ENCODE assay signal across 8 cellular contexts in the genomic region with DNA sequence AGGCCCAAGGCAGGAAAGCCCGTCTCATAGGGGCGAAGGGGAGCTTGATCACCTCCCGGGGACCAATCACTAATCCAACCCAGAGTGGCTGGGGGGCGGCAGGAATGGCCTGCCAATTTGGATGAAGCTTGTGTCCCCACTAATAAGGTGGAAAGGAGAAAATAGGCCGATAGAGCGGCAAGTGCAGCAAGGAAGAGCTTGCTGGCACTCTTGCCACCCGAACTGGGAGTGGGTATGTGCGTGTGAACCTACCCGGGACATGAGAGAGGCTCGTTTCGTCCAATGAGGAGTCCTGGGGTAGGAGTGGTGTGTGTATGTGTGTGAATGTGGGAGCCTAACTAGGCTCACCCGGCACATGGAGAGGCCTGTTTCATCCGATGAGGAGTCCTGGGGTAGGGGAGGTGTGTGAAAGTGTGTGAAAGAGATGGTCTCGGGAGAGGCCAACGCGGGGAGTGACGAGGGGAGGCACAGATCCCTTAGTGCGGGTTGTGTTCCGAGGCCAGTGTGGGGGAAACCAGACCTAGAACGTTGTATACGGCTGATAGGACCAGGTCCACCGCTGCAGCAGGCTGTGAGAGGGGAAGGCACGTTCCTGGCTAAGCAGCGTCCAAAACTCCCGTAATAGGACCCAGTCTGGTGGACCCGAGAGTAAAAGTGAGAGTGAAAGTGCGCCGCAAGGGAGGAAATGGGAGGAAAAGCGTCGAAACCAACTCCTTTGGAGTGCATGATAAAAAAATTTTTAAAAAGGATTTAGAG. TPM values are rescaled to one million over a fixed set of nuclear protein-coding genes. Genes with fewer than 3 reads are reported as not detected.
A peak's percentile ranks its signal among the peaks of the same experiment; 100 is the strongest.
DNase-seq lines count a peak whose midpoint lies in the region; ATAC-seq and TF ChIP-seq lines count a peak whose summit lies in the region.

No MANE protein-coding gene starts in this region.

- no peak for TF ChIP-seq CTCF in LNCaP clone FGC (IDR thresholded peaks at IDR 0.05; ENCODE audit: control insufficient read depth, extremely low read depth, insufficient read depth)

- intact Hi-C loops in Right ventricle myocardium superior (cut with DNase I), result no loop called here
- intact Hi-C loops in posterior vena cava (cut with DNase I), result no loop called here

- H3K27ac ChIP-seq in trophoblast cell (ENCODE audit: low read depth, low read length), result peak overlapping the region; percentile 94

- H3K27me3 Mint-ChIP-seq in activated T-cell treated with anti-CD3 and anti-CD28 coated beads, Interleukin-2, amount 50 U/mL, for 72 hours (ENCODE audit: low read depth), result no peaks in the 10 kb centered on the region

- peaks cover 3% of the 10 kb centered on the region for H3K79me2 ChIP-seq in trophoblast cell (ENCODE audit: control insufficient read depth, insufficient read depth, low read length, poor library complexity)

- H3K9me3 Mint-ChIP-seq in activated T-cell treated with anti-CD3 and anti-CD28 coated beads, Interleukin-2, amount 50 U/mL, for 72 hours, result no peaks in the 10 kb centered on the region

- peak overlapping the region; percentile 16 for H2BK120ac ChIP-seq in trophoblast cell (ENCODE audit: insufficient read depth, low read length, poor library complexity)

- peaks cover 3% of the 10 kb centered on the region for H3K9me3 ChIP-seq in trophoblast cell (ENCODE audit: insufficient read depth, low read depth, low read length)

- DNase-seq in AG08396 (ENCODE audit: low spot score) (peak; percentile 51), LNCaP clone FGC (ENCODE audit: low read depth) (no peak), Right ventricle myocardium superior (peak; percentile 48), trophoblast cell (peak in 1 of 2 donors; percentile 46), posterior vena cava (ENCODE audit: low spot score) (no peak)
- peak; percentile 32 to 38 for DNase-seq in activated T-cell treated with anti-CD3 and anti-CD28 coated beads, Interleukin-2, amount 50 U/mL, for 72 hours

- H3K36me3 ChIP-seq in trophoblast cell (ENCODE audit: control insufficient read depth in 1 of 2, insufficient read depth in 2 of 2, low read length in 2 of 2), result no peaks in the 10 kb centered on the region

- peak overlapping the region; percentile 30 for H3K18ac ChIP-seq in trophoblast cell (ENCODE audit: low read length)

- no peaks in the 10 kb centered on the region for H3K27me3 ChIP-seq in trophoblast cell (ENCODE audit: insufficient read depth, low read length)

- H3K4me1 ChIP-seq in trophoblast cell (ENCODE audit: control insufficient read depth in 1 of 2, insufficient read depth in 2 of 2, low read length in 2 of 2), result peaks cover 20 to 23% of the 10 kb centered on the region in 2 experiments

- H2BK5ac ChIP-seq in trophoblast cell (ENCODE audit: low read depth, low read length, poor library complexity), result peak overlapping the region; percentile 16

- H3K14ac ChIP-seq in trophoblast cell (ENCODE audit: low read length), result peak overlapping the region; percentile 38

- peak overlapping the region; percentile 15 for H2BK12ac ChIP-seq in trophoblast cell (ENCODE audit: low read length)

- no peak overlapping the region for H3K4me3 Mint-ChIP-seq in activated T-cell treated with anti-CD3 and anti-CD28 coated beads, Interleukin-2, amount 50 U/mL, for 72 hours

- H3K4me3 ChIP-seq in LNCaP clone FGC (ENCODE audit: low read depth, low read length), result peak overlapping the region; percentile 35
- H3K4me3 ChIP-seq in trophoblast cell (ENCODE audit: low read depth, low read length), result peak overlapping the region; percentile 2

- peak overlapping the region; percentile 75 for H3K9ac ChIP-seq in trophoblast cell (ENCODE audit: low read length)

- H3K36me3 Mint-ChIP-seq in activated T-cell treated with anti-CD3 and anti-CD28 coated beads, Interleukin-2, amount 50 U/mL, for 72 hours (ENCODE audit: insufficient read depth in 2 of 2), result no peaks in the 10 kb centered on the region

- H3K23ac ChIP-seq in trophoblast cell (ENCODE audit: low read length), result no peak overlapping the region

- H3K4ac ChIP-seq in trophoblast cell (ENCODE audit: low read depth, low read length), result peak overlapping the region; percentile 0

- no peak overlapping the region for H2AK5ac ChIP-seq in trophoblast cell (ENCODE audit: low read length)

- H3K79me1 ChIP-seq in trophoblast cell (ENCODE audit: low read length), result peaks cover 20% of the 10 kb centered on the region

- ATAC-seq in activated T-cell treated with anti-CD3 and anti-CD28 coated beads, Interleukin-2, amount 50 U/mL, for 72 hours (replicated peaks in 1 of 2), result peak; percentile 71 to 72
- peak; percentile 67 for ATAC-seq in Right ventricle myocardium superior (ENCODE audit: poor library complexity)
- ATAC-seq in GM21786 (IDR thresholded peaks at IDR 0.05; ENCODE audit: unreplicated experiment), result no peak
- ATAC-seq in HG03095 (IDR thresholded peaks at IDR 0.05; ENCODE audit: unreplicated experiment), result no peak

- H4K91ac ChIP-seq in trophoblast cell (ENCODE audit: low read depth, low read length), result peak overlapping the region; percentile 63

- no peaks in the 10 kb centered on the region for H3K4me1 Mint-ChIP-seq in activated T-cell treated with anti-CD3 and anti-CD28 coated beads, Interleukin-2, amount 50 U/mL, for 72 hours (ENCODE audit: low read depth)

- no peak overlapping the region for H3K27ac Mint-ChIP-seq in activated T-cell treated with anti-CD3 and anti-CD28 coated beads, Interleukin-2, amount 50 U/mL, for 72 hours

- WGBS in trophoblast cell (ENCODE audit: extremely low coverage, insufficient coverage, insufficient read length), result no CpG with 5 or more reads among the region's 30 CpGs

- peak overlapping the region; percentile 5 for H4K12ac ChIP-seq in trophoblast cell (ENCODE audit: low read depth, low read length)

- peak overlapping the region; percentile 52 for H4K8ac ChIP-seq in trophoblast cell (ENCODE audit: low read depth, low read length)

- peak overlapping the region; percentile 72 for H3K4me2 ChIP-seq in trophoblast cell (ENCODE audit: low read length)

- peak overlapping the region; percentile 8 for H2AFZ ChIP-seq in trophoblast cell (ENCODE audit: insufficient read depth, low read length, poor library complexity)

RNA-seq across cellular contexts. Expression of a gene that starts 47.1 kb away (rescaled TPM):
- total RNA-seq in activated T-cell treated with anti-CD3 and anti-CD28 coated beads, Interleukin-2, amount 50 U/mL, for 72 hours, result 10 to 100 TPM; 35.0 to 38.9 TPM
- total RNA-seq in Right ventricle myocardium superior (11.4 TPM), posterior vena cava (10 to 100 TPM; 12.2 to 14.6 TPM)
- polyA plus RNA-seq in trophoblast cell (2013), result 13.7 and 14.1 TPM in 2 replicates

RNA-seq across cellular contexts. Expression of a gene that starts 47.8 kb away (rescaled TPM):
- total RNA-seq in activated T-cell treated with anti-CD3 and anti-CD28 coated beads, Interleukin-2, amount 50 U/mL, for 72 hours, result 1 to 10 TPM; 2.4 to 4.8 TPM
- 0.56 TPM for total RNA-seq in Right ventricle myocardium superior
- polyA plus RNA-seq in trophoblast cell (2013), result 0.01 and 0.03 TPM in 2 replicates
- total RNA-seq in posterior vena cava, result not detected

RNA-seq across cellular contexts. Expression of a gene that starts 54.1 kb away (rescaled TPM):
- 10 to 100 TPM; 79.7 to 89.0 TPM for total RNA-seq in activated T-cell treated with anti-CD3 and anti-CD28 coated beads, Interleukin-2, amount 50 U/mL, for 72 hours
- total RNA-seq in Right ventricle myocardium superior (1,664 TPM), posterior vena cava (100 to 1,000 TPM in 1 of 2 donors, 10 to 100 TPM in 1; 87.6 to 125 TPM)
- polyA plus RNA-seq in trophoblast cell (2013), result 45.9 and 46.1 TPM in 2 replicates

RNA-seq across cellular contexts. Expression of a gene that starts 54.4 kb away (rescaled TPM):
- total RNA-seq in activated T-cell treated with anti-CD3 and anti-CD28 coated beads, Interleukin-2, amount 50 U/mL, for 72 hours, result 100 to 1,000 TPM; 108 TPM
- total RNA-seq in Right ventricle myocardium superior (766 TPM), posterior vena cava (100 to 1,000 TPM; 104 to 113 TPM)
- polyA plus RNA-seq in trophoblast cell (2013), result 73.1 TPM in 2 replicates

Comparison
In these comparisons a context has a peak if more than half of its experiments do, and no peak if none do; other contexts are left out.
1. DNase-seq: peak in AG08396 (single experiment), activated T-cell treated with anti-CD3 and anti-CD28 coated beads, Interleukin-2, amount 50 U/mL, for 72 hours (2 of 2) and Right ventricle myocardium superior (single experiment); none in LNCaP clone FGC (single experiment) and posterior vena cava (single experiment).
2. ATAC-seq: peak in activated T-cell treated with anti-CD3 and anti-CD28 coated beads, Interleukin-2, amount 50 U/mL, for 72 hours (2 of 2) and Right ventricle myocardium superior (single experiment); none in GM21786 (single experiment) and HG03095 (single experiment).
3. RNA of a gene that starts 54.1 kb away (total RNA-seq): 1,664 TPM in Right ventricle myocardium superior (single experiment); 87.6 to 125 TPM in posterior vena cava and 79.7 to 89.0 TPM in activated T-cell treated with anti-CD3 and anti-CD28 coated beads, Interleukin-2, amount 50 U/mL, for 72 hours; every median in the first group is over 10 times any median in the second.